In genomic region chr4:67371563-67371962, GRCh38 we compare ENCODE assay signal across 26 cellular contexts.
"Had no signal": no experiment of that assay in that cellular context is flagged by ENCODE, and none has a peak within 500 bp of the region (broad histone marks: within the 10 kb centered on the region; RNA-seq: fewer than 3 reads in every experiment).

No MANE protein-coding gene starts in this region.

- H3K9me3 Mint-ChIP-seq: brain; central memory CD8-positive, alpha-beta T cell; T-helper 1 cell treated with Interleukin-12 subunit alpha and Interleukin-12 subunit beta and Interleukin-4 antibody, amounts not matched to agents 30 μg/mL and 1 μg/mL, for 36 hours had no signal

- H3K9me3 ChIP-seq: Peyer's patch, SJSA1 had no signal

- DNase-seq: activated CD4-positive, alpha-beta T cell treated with anti-CD3 and anti-CD28 coated beads for 48 hours; activated CD4-positive, alpha-beta T cell treated with anti-CD3 and anti-CD28 coated beads, Interleukin-2, amount 50 U/mL, for 4 hours; activated CD4-positive, CD25-positive, alpha-beta regulatory T cell treated with anti-CD3 and anti-CD28 coated beads, Interleukin-2, amount 50 U/mL, for 72 hours; activated CD8-positive, alpha-beta memory T cell treated with anti-CD3 and anti-CD28 coated beads, Interleukin-2, amount 50 U/mL, for 48 hours; activated CD8-positive, alpha-beta T cell treated with anti-CD3 and anti-CD28 coated beads, Interleukin-2, amount 10 ng/mL, durations not matched to agents 7 days and 5 days; activated naive CD4-positive, alpha-beta T cell; activated T-cell treated with anti-CD3 and anti-CD28 coated beads, Interleukin-2, amount 50 U/mL, for 1 hour; amygdala; Kasumi-1; KBM-7; NCI-H1105 treated with DMSO at 0.1 percent for 48 hours; NCI-H1436 treated with DMSO at 0.1 percent for 48 hours; NCI-H187; NCI-H2081; NCI-H226; NCI-H526; NCI-H774; NK-92 treated with Interleukin-12 subunit alpha and Interleukin-12 subunit beta, amount 100 ng/mL, for 24 hours; Peyer's patch; SHP77 had no signal

- H3K4me1 Mint-ChIP-seq: central memory CD8-positive, alpha-beta T cell had no signal

- H3K27ac ChIP-seq: Peyer's patch, RWPE1, SJSA1 had no signal

- H3K4me3 ChIP-seq: Peyer's patch, SJSA1 had no signal

- H3K27ac Mint-ChIP-seq: activated CD8-positive, alpha-beta T cell treated with anti-CD3 and anti-CD28 coated beads, Interleukin-2, amount 10 ng/mL, durations not matched to agents 7 days and 5 days; activated naive CD8-positive, alpha-beta T cell; brain; T-helper 1 cell treated with Interleukin-12 subunit alpha and Interleukin-12 subunit beta and Interleukin-4 antibody, amounts not matched to agents 30 μg/mL and 1 μg/mL, for 36 hours had no signal

- ATAC-seq: activated CD8-positive, alpha-beta T cell treated with anti-CD3 and anti-CD28 coated beads, Interleukin-2, amount 10 ng/mL, durations not matched to agents 7 days and 5 days had no signal

- H3K4me3 Mint-ChIP-seq: activated CD8-positive, alpha-beta T cell treated with anti-CD3 and anti-CD28 coated beads, Interleukin-2, amount 10 ng/mL, durations not matched to agents 7 days and 5 days; activated naive CD8-positive, alpha-beta T cell; brain; central memory CD8-positive, alpha-beta T cell; T-helper 1 cell treated with Interleukin-12 subunit alpha and Interleukin-12 subunit beta and Interleukin-4 antibody, amounts not matched to agents 30 μg/mL and 1 μg/mL, for 36 hours had no signal

- H3K27me3 ChIP-seq: Peyer's patch, SJSA1 had no signal

- H3K36me3 Mint-ChIP-seq: activated naive CD8-positive, alpha-beta T cell; brain had no signal

- H3K4me1 ChIP-seq: Peyer's patch, SJSA1 had no signal

- H3K36me3 ChIP-seq: Peyer's patch, SJSA1 had no signal
